ENCODE assay signal across 1 cellular context in genomic region chr3:141737828-141738635, GRCh38.
TF ChIP-seq lines count a peak whose summit lies in the region.

TSS of gene RNF7 (plus strand) at chr3:141738298. CDS start at chr3:141738342, 44 bp downstream.

TF ChIP-seq in HEK293, 187 proteins besides CTCF, POLR2A, EP300 and RAD21 (continued from another document):
- TF ChIP-seq BCL6B (tag by site-specific recombination; IDR thresholded peaks at IDR 0.05) = no peak
- no peak for TF ChIP-seq ZNF398 (tag by site-specific recombination; IDR thresholded peaks at IDR 0.05)
- no peak for TF ChIP-seq ZNF202 (tag by site-specific recombination; IDR thresholded peaks at IDR 0.05; ENCODE audit: borderline replicate concordance)
- TF ChIP-seq ZNF777 (tag by site-specific recombination; IDR thresholded peaks at IDR 0.05; ENCODE audit: borderline replicate concordance) = 0 out of 2 replicates have a peak, but pooled peaks have one; percentile 44
- TF ChIP-seq ZNF623 (tag by site-specific recombination; IDR thresholded peaks at IDR 0.05) = no peak
- no peak for TF ChIP-seq ZNF621 (tag by site-specific recombination; IDR thresholded peaks at IDR 0.05)
- 0 out of 2 replicates have a peak, but pooled peaks have one; percentile 36 for TF ChIP-seq KLF17 (tag by site-specific recombination; IDR thresholded peaks at IDR 0.05)
- TF ChIP-seq ZBTB17 (tag by site-specific recombination; IDR thresholded peaks at IDR 0.05) = 0 out of 2 replicates have a peak, but pooled peaks have one; percentile 25
- TF ChIP-seq ZNF596 (tag by site-specific recombination; IDR thresholded peaks at IDR 0.05) = no peak
- TF ChIP-seq ATF2 (tag by site-specific recombination; IDR thresholded peaks at IDR 0.05; ENCODE audit: low read depth) = peak; percentile 98
- no peak for TF ChIP-seq ZNF175 (tag by site-specific recombination; IDR thresholded peaks at IDR 0.05)
